Comparison of ENCODE assay signal across 8 cellular contexts in genomic region chr16:81077077-81077940, GRCh38. TPM values are rescaled to one million over a fixed set of nuclear protein-coding genes. Genes with fewer than 3 reads are reported as not detected.
DNase-seq lines count a peak whose midpoint lies in the region; ATAC-seq and TF ChIP-seq lines count a peak whose summit lies in the region.

C16orf46 (minus strand) TSS chr16:81077238; CDS start chr16:81063955, 13,283 bp downstream.

- 10 to 11% methylated on average over 55 to 58 of the region's 58 CpGs for WGBS in aorta, 2 donors

- TF ChIP-seq CTCF in astrocyte of the cerebellum (IDR thresholded peaks at IDR 0.05; ENCODE audit: low read depth, low read length, missing control alignments): no peak

- no peaks in the 10 kb centered on the region for H3K27me3 ChIP-seq in aorta (ENCODE audit: control insufficient read depth in 1 of 2, insufficient read depth in 2 of 2, low read length in 1 of 2)

- DNase-seq in NCI-H1930 (lab: John Stamatoyannopoulos, UW) (peak; percentile 85 to 88), T-helper 22 cell (ENCODE audit: low read depth) (peak; percentile 87), astrocyte of the cerebellum (ENCODE audit: low read depth) (peak; percentile 90), hippocampal formation (lab: John Stamatoyannopoulos, UW) (peak; percentile 94 to 99), renal cortical epithelial cell (ENCODE audit: low read depth) (peak; percentile 86), aorta (peak; percentile 98 to 100)

- H3K36me3 ChIP-seq in aorta (ENCODE audit: control insufficient read depth in 1 of 2, insufficient read depth in 2 of 2, low read length in 1 of 2): no peaks in the 10 kb centered on the region

- ATAC-seq in GM18508 (IDR thresholded peaks at IDR 0.05; ENCODE audit: insufficient read depth, unreplicated experiment) (peak; percentile 86), HG02973 (IDR thresholded peaks at IDR 0.05; ENCODE audit: unreplicated experiment) (peak; percentile 95), aorta (ENCODE audit: low FRiP score) (peak; percentile 100)

- intact Hi-C loops in aorta (cut with DNase I): loop anchor here (1.0 to 5.0 kb wide), 3 partner anchors 19 to 70 kb away; partner anchors contain the start of genes ATMIN (in 2 of the 2), CENPN (in 1 of the 2) and GCSH (in 1 of the 2)

- H3K9me3 ChIP-seq in aorta (ENCODE audit: control insufficient read depth, low read length): no peaks in the 10 kb centered on the region

- peak within 1 kb of the TSS; percentile 64 to 97 for H3K27ac ChIP-seq in aorta (ENCODE audit: low read depth in 1 of 2, low read length in 2 of 2)

- no peaks in the 10 kb centered on the region for H3K4me1 ChIP-seq in aorta (ENCODE audit: control insufficient read depth in 1 of 2, insufficient read depth in 2 of 2, low read length in 2 of 2)

- H3K4me3 ChIP-seq in astrocyte of the cerebellum (ENCODE audit: low read depth, low read length): peak within 1 kb of the TSS; percentile 72
- peak within 1 kb of the TSS; percentile 57 to 78 for H3K4me3 ChIP-seq in aorta (ENCODE audit: low read length in 2 of 2)

- in situ Hi-C loops in astrocyte of the cerebellum (cut with HindIII; ENCODE audit: low sequenced_read_pairs): no loop called here

RNA-seq across cellular contexts. Expression of gene C16orf46, which starts in this region (rescaled TPM):
- total RNA-seq in renal cortical epithelial cell: 1.7 and 3.7 TPM in 2 replicates
- under 1 TPM; 0.24 to 0.49 TPM for total RNA-seq in aorta
- under 1 TPM; 0.33 to 0.38 TPM for polyA plus RNA-seq in aorta

Comparison
In these comparisons a context has a peak if more than half of its experiments do, and no peak if none do; other contexts are left out.
1. Peak in every context shown above with its lines: DNase-seq, ATAC-seq, H3K4me3 ChIP-seq and H3K27ac ChIP-seq.
2. Peak in DNase-seq, ATAC-seq, H3K4me3 ChIP-seq and H3K27ac ChIP-seq in aorta; RNA of the gene not detected or under 1 TPM.